In genomic region chr1:110407260-110408210, GRCh38 we compare ENCODE assay signal across 1 cellular context.
A peak's percentile ranks its signal among the peaks of the same experiment; 100 is the strongest.
TF ChIP-seq lines count a peak whose summit lies in the region.

LAMTOR5 (minus strand) TSS chr1:110407694; CDS start chr1:110407620, 74 bp downstream.

TF ChIP-seq in HCT116, 20 proteins besides CTCF, POLR2A, EP300 and RAD21 (continued from another document):
- TF ChIP-seq SP1 (IDR thresholded peaks at IDR 0.05; ENCODE audit: low read depth) (peak; percentile 97), SRF (IDR thresholded peaks at IDR 0.05; ENCODE audit: low read depth) (peak; percentile 94), SIN3A (IDR thresholded peaks at IDR 0.05; ENCODE audit: low read depth) (peak; percentile 98)
